Comparison of ENCODE assay signal across 19 cellular contexts in the genomic region with DNA sequence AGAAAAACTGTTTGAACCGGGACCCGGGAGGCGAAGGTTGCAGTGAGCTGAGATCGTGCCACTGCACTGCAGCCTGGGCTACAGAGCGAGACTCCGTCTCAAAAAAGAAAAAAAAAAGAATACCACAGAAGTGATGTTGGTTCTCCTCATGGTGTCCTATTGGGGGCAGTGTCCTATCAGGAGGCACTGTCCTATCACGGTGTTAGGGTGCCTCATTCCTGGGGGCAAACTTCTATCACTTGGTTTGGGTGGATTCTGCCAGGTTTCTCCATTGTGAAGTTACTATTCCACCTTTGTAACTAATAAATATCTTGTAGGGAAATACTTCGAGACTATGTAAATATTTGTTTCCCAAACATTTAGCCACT. TPM values are rescaled to one million over a fixed set of nuclear protein-coding genes. Genes with fewer than 3 reads are reported as not detected.
A peak's percentile ranks its signal among the peaks of the same experiment; 100 is the strongest.
DNase-seq lines count a peak whose midpoint lies in the region; ATAC-seq and TF ChIP-seq lines count a peak whose summit lies in the region.
"Had no signal": no experiment of that assay in that cellular context is flagged by ENCODE, and none has a peak within 500 bp of the region (broad histone marks: within the 10 kb centered on the region; RNA-seq: fewer than 3 reads in every experiment).

No MANE protein-coding gene starts in this region.

- H3K27ac ChIP-seq in PC-3 (ENCODE audit: low read length): no peak overlapping the region
- H3K27ac ChIP-seq: esophagus muscularis mucosa, testis had no signal

- no peaks in the 10 kb centered on the region for H3K4me1 Mint-ChIP-seq in endothelial cell (ENCODE audit: unreplicated experiment)
- H3K4me1 Mint-ChIP-seq in progenitor cell of endocrine pancreas (ENCODE audit: low read depth): peaks cover 44% of the 10 kb centered on the region

- peaks cover 46% of the 10 kb centered on the region for H3K79me2 ChIP-seq in PC-3 (ENCODE audit: low read length)

- BruUV-seq in PC-3 (replicated peaks; lab: Mats Ljungman, UMichigan): no TSS peak

- no peaks in the 10 kb centered on the region for H3K9me3 Mint-ChIP-seq in endothelial cell (ENCODE audit: unreplicated experiment)
- no peaks in the 10 kb centered on the region for H3K9me3 Mint-ChIP-seq in progenitor cell of endocrine pancreas (ENCODE audit: low read depth)
- H3K9me3 Mint-ChIP-seq: dendritic cell treated with granulocyte-macrophage colony-stimulating factor and Interleukin-4, amounts not matched to agents 40 ng/mL and 50 ng/mL, for 4 days had no signal

- H3K36me3 ChIP-seq in PC-3 (ENCODE audit: low read depth, low read length): no peaks in the 10 kb centered on the region; the same call in 1 of the 2 replicates

- H3K9ac ChIP-seq in PC-3 (ENCODE audit: low read length): no peak overlapping the region

- H4K20me1 ChIP-seq in PC-3 (ENCODE audit: low read length): no peaks in the 10 kb centered on the region

- peaks cover 24% of the 10 kb centered on the region for H3K4me1 ChIP-seq in PC-3 (ENCODE audit: insufficient read depth, low read length)
- H3K4me1 ChIP-seq: testis had no signal

- DNase-seq in GM13976 (ENCODE audit: low spot score) (no peak), PC-3 (no peak), endothelial cell (ENCODE audit: low spot score) (no peak), progenitor cell of endocrine pancreas (ENCODE audit: low spot score, unreplicated experiment) (no peak), GM10248 (ENCODE audit: extremely low spot score) (no peak), DMS114 treated with DMSO at 0.1 percent for 48 hours (lab: John Stamatoyannopoulos, UW; ENCODE audit: unreplicated experiment) (no peak), KBM-7 (no peak)
- DNase-seq: activated CD4-positive, alpha-beta T cell treated with anti-CD3 and anti-CD28 coated beads for 1 hour; aorta; NCI-H1694; NCI-H226; SIG-M5; stimulated activated CD4-positive, alpha-beta T cell treated with anti-CD3 and anti-CD28 coated beads, Interleukin-4, amount 100 ng/mL, for 4 hours; T-helper 17 cell; testis had no signal

- H3K9me2 ChIP-seq in PC-3 (replicated peaks; ENCODE audit: low read length): no peaks in the 10 kb centered on the region

- in situ Hi-C loops in GM13976 (cut with MboI; ENCODE audit: low sequenced_read_pairs, unreplicated experiment): no loop called here
- in situ Hi-C loops in KBM-7 (cut with MboI; ENCODE audit: low pct_unique_long_range_greater_than_20kb, low sequenced_read_pairs): no loop called here

- peaks cover 5% of the 10 kb centered on the region for H3K36me3 Mint-ChIP-seq in endothelial cell (ENCODE audit: low read depth, unreplicated experiment)
- peaks cover 11% of the 10 kb centered on the region for H3K36me3 Mint-ChIP-seq in progenitor cell of endocrine pancreas (ENCODE audit: insufficient read depth)

- TF ChIP-seq CTCF in GM13976 (IDR thresholded peaks at IDR 0.05; ENCODE audit: borderline replicate concordance, control extremely low read depth, extremely low read depth, insufficient read depth, missing control alignments) (peak; percentile 12), PC-3 (conservative IDR thresholded peaks at IDR 0.05; ENCODE audit: low read depth, low read length) (peak; percentile 42), endothelial cell (IDR thresholded peaks at IDR 0.05; ENCODE audit: unreplicated experiment) (peak; percentile 13), progenitor cell of endocrine pancreas (IDR thresholded peaks at IDR 0.05; ENCODE audit: unreplicated experiment) (peak; percentile 28), GM10248 (IDR thresholded peaks at IDR 0.05; ENCODE audit: control extremely low read depth, extremely low read depth, low read depth, missing control alignments) (no peak)

- peak; percentile 13; the same call in 1 of the 2 replicates for ATAC-seq in PC-3
- ATAC-seq: left lobe of liver, T-helper 17 cell had no signal

- no peak overlapping the region for H3K4me2 ChIP-seq in PC-3 (ENCODE audit: low read length)

- no peaks in the 10 kb centered on the region for H3K9me3 ChIP-seq in PC-3 (ENCODE audit: low read length)
- H3K9me3 ChIP-seq: esophagus muscularis mucosa, testis had no signal

- POLR2A ChIA-PET in PC-3 (lab: Charles Lee; ENCODE audit: unreplicated experiment): no interaction called here
- POLR2A ChIA-PET in GM10248 (lab: Yijun Ruan, JAX): interaction anchor here (0.6 kb wide), 1 partner anchor 327 kb away, joined by 5 read pairs; no protein-coding TSS in a partner anchor

- H3K4me3 Mint-ChIP-seq in endothelial cell (ENCODE audit: unreplicated experiment) (no peak overlapping the region), progenitor cell of endocrine pancreas (ENCODE audit: low read depth) (no peak overlapping the region)
- H3K4me3 Mint-ChIP-seq: B cell; dendritic cell treated with granulocyte-macrophage colony-stimulating factor and Interleukin-4, amounts not matched to agents 40 ng/mL and 50 ng/mL, for 4 days; T-helper 17 cell had no signal

- no peaks in the 10 kb centered on the region for H3F3A ChIP-seq in PC-3 (ENCODE audit: low read length, unreplicated experiment)

- H3K27me3 ChIP-seq in PC-3 (ENCODE audit: low read length): no peaks in the 10 kb centered on the region
- H3K27me3 ChIP-seq: esophagus muscularis mucosa, testis had no signal

- intact Hi-C loops in PC-3 (cut with micrococcal nuclease): no loop called here

- H3K27ac Mint-ChIP-seq in endothelial cell (ENCODE audit: unreplicated experiment) (no peak overlapping the region), progenitor cell of endocrine pancreas (peak overlapping the region; percentile 41)
- H3K27ac Mint-ChIP-seq: B cell; dendritic cell treated with granulocyte-macrophage colony-stimulating factor and Interleukin-4, amounts not matched to agents 40 ng/mL and 50 ng/mL, for 4 days had no signal

- H3K4me3 ChIP-seq in PC-3 (ENCODE audit: low read length): no peak overlapping the region
- H3K4me3 ChIP-seq: esophagus muscularis mucosa, testis had no signal

- CTCF ChIA-PET in PC-3 (lab: Charles Lee): interaction anchor here (0.6 kb wide), 1 partner anchor 61 kb away, joined by 3 read pairs; no protein-coding TSS in a partner anchor
- CTCF ChIA-PET in GM10248 (lab: Yijun Ruan, JAX): interaction anchor here (0.9 to 1.3 kb wide), 2 partner anchors 19 to 34 kb away, joined by 3 read pairs; a partner anchor contains a TSS

- H3K27me3 Mint-ChIP-seq in endothelial cell (ENCODE audit: unreplicated experiment): no peaks in the 10 kb centered on the region
- no peaks in the 10 kb centered on the region for H3K27me3 Mint-ChIP-seq in progenitor cell of endocrine pancreas
- H3K27me3 Mint-ChIP-seq: B cell; dendritic cell treated with granulocyte-macrophage colony-stimulating factor and Interleukin-4, amounts not matched to agents 40 ng/mL and 50 ng/mL, for 4 days; T-helper 17 cell had no signal

- no peak overlapping the region for H2AFZ ChIP-seq in PC-3 (ENCODE audit: low read length)

RNA-seq across cellular contexts. Expression of a gene that starts 19.6 kb away (rescaled TPM):
- total RNA-seq in PC-3 (2014; rRNA removed) (9.3 and 17.9 TPM in 2 replicates), endothelial cell (ENCODE audit: unreplicated experiment) (76.9 TPM), progenitor cell of endocrine pancreas (77.6 and 87.2 TPM in 2 replicates)

RNA-seq across cellular contexts. Expression of a gene that starts 23.5 kb away (rescaled TPM):
- total RNA-seq in PC-3 (2014; rRNA removed) (7.9 and 8.3 TPM in 2 replicates), endothelial cell (ENCODE audit: unreplicated experiment) (32.6 TPM), progenitor cell of endocrine pancreas (33.0 and 39.8 TPM in 2 replicates)
